29 cellular contexts compared by ENCODE assay signal in genomic region chr4:96952610-96953009, GRCh38.
"Had no signal": no experiment of that assay in that cellular context is flagged by ENCODE, and none has a peak within 500 bp of the region (broad histone marks: within the 10 kb centered on the region; RNA-seq: fewer than 3 reads in every experiment).

No MANE protein-coding gene starts in this region.

- H2AFZ ChIP-seq: PC-9 had no signal

- H3K27ac ChIP-seq: PC-9, RWPE1, SJSA1 had no signal

- H3K27me3 ChIP-seq: MG63, SJSA1 had no signal

- H3K4me1 ChIP-seq: SJSA1 had no signal

- H3K36me3 ChIP-seq: MG63, SJSA1 had no signal

- H3K9me3 ChIP-seq: MG63, SJSA1, SK-N-SH had no signal

- H3K9ac ChIP-seq: SK-N-SH had no signal

- ATAC-seq: Panc1 had no signal

- H3K4me2 ChIP-seq: PC-9, SK-N-SH had no signal

- H3K4me3 ChIP-seq: MG63, PC-9, SJSA1 had no signal

- DNase-seq: Kasumi-1, MG63, NCI-H1048, NCI-H1092 treated with DMSO at 0.1 percent for 48 hours, NCI-H1105 treated with DMSO at 0.1 percent for 48 hours, NCI-H1417, NCI-H1436, NCI-H146, NCI-H1694, NCI-H187, NCI-H1930, NCI-H2029 treated with DMSO at 0.1 percent for 48 hours, NCI-H2171 treated with DMSO at 0.1 percent for 48 hours, NCI-H226, NCI-H446 treated with DMSO at 0.1 percent for 48 hours, NCI-H510A, NCI-H524, NCI-H526, NCI-H69, NCI-H748 treated with DMSO at 0.1 percent for 48 hours, NCI-H82, PC-9, Right ventricle myocardium superior, SHP77 treated with DMSO at 0.1 percent for 48 hours, SK-N-SH, SW 1271 had no signal
